1 cellular context compared by ENCODE assay signal in genomic region chr10:52066383-52066782, GRCh38.
TF ChIP-seq lines count a peak whose summit lies in the region.

No MANE protein-coding gene starts in this region.

TF ChIP-seq in SK-N-SH, 30 proteins besides CTCF, POLR2A, EP300 and RAD21 (continued from another document):
- TF ChIP-seq USF1 (IDR thresholded peaks at IDR 0.05; ENCODE audit: borderline replicate concordance, low read depth) (no peak), JUND (IDR thresholded peaks at IDR 0.05) (no peak), FOXJ3 (CRISPR knock-in tag; IDR thresholded peaks at IDR 0.05) (no peak), IRF3 (IDR thresholded peaks at IDR 0.05; ENCODE audit: low read depth, low read length) (no peak), FOSL2 (IDR thresholded peaks at IDR 0.05; ENCODE audit: borderline replicate concordance, low read depth) (no peak), TEAD4 (IDR thresholded peaks at IDR 0.05; ENCODE audit: borderline replicate concordance, insufficient read depth) (no peak), MAX (IDR thresholded peaks at IDR 0.05; ENCODE audit: low read depth) (no peak)
